ENCODE assay signal across 1 cellular context in the genomic region with DNA sequence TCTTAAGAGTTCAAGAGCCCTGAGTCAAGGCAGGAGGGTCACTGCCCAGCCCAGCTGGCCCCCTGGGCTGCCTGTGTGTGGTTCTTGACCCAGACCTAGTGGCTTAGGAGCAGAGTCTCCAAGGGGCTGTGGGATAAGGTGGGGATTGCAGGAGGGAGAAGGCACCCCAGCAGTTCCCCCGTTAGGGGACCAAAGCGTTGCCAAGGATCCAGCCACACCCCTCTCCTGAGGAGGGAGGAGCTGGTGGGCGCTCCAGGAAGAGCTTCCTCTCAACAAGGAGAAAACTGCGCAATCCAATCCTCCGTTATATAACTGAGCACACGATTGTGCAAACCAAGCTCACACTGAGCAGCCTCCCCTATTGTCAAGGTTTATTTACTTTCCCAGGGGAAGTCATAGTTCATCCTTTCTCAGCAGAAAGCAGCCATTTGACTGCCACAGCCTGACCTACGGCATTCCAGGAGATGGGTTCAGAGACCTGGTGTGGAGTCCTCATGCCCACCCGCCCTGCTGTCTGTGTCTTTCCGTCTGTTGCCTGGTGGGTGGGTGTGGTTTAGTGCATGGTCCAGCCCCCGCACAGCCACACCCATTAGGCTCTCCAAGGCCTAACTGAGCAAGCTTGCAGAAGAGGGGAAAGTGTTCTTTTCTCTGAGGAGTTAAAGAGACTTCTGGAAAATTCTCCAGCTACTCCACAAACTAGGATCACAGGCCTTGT.
A peak's percentile ranks its signal among the peaks of the same experiment; 100 is the strongest.
TF ChIP-seq lines count a peak whose summit lies in the region.

No MANE protein-coding gene starts in this region.

TF ChIP-seq in HepG2, 621 proteins besides CTCF, POLR2A, EP300 and RAD21 (continued from another document and continues in another):
- TF ChIP-seq, protein P1, sequence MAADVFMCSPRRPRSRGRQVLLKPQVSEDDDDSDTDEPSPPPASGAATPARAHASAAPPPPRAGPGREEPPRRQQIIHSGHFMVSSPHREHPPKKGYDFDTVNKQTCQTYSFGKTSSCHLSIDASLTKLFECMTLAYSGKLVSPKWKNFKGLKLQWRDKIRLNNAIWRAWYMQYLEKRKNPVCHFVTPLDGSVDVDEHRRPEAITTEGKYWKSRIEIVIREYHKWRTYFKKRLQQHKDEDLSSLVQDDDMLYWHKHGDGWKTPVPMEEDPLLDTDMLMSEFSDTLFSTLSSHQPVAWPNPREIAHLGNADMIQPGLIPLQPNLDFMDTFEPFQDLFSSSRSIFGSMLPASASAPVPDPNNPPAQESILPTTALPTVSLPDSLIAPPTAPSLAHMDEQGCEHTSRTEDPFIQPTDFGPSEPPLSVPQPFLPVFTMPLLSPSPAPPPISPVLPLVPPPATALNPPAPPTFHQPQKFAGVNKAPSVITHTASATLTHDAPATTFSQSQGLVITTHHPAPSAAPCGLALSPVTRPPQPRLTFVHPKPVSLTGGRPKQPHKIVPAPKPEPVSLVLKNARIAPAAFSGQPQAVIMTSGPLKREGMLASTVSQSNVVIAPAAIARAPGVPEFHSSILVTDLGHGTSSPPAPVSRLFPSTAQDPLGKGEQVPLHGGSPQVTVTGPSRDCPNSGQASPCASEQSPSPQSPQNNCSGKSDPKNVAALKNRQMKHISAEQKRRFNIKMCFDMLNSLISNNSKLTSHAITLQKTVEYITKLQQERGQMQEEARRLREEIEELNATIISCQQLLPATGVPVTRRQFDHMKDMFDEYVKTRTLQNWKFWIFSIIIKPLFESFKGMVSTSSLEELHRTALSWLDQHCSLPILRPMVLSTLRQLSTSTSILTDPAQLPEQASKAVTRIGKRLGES (CRISPR knock-in tag; IDR thresholded peaks at IDR 0.05; ENCODE audit: borderline replicate concordance), result peak; percentile 77
- peak; percentile 92; the same call in 1 of the 2 replicates for TF ChIP-seq MED13 (CRISPR knock-in tag; IDR thresholded peaks at IDR 0.05)
- no peak for TF ChIP-seq ATRX (CRISPR knock-in tag; IDR thresholded peaks at IDR 0.05; ENCODE audit: borderline replicate concordance)
- no peak for TF ChIP-seq ZNF24 (IDR thresholded peaks at IDR 0.05)
- peak; percentile 66 for TF ChIP-seq ZFY (CRISPR knock-in tag; IDR thresholded peaks at IDR 0.05)
- no peak for TF ChIP-seq ZBTB38 (CRISPR knock-in tag; IDR thresholded peaks at IDR 0.05)
- peak; percentile 99 for TF ChIP-seq PHF21A (CRISPR knock-in tag; IDR thresholded peaks at IDR 0.05)
- TF ChIP-seq, protein P2, sequence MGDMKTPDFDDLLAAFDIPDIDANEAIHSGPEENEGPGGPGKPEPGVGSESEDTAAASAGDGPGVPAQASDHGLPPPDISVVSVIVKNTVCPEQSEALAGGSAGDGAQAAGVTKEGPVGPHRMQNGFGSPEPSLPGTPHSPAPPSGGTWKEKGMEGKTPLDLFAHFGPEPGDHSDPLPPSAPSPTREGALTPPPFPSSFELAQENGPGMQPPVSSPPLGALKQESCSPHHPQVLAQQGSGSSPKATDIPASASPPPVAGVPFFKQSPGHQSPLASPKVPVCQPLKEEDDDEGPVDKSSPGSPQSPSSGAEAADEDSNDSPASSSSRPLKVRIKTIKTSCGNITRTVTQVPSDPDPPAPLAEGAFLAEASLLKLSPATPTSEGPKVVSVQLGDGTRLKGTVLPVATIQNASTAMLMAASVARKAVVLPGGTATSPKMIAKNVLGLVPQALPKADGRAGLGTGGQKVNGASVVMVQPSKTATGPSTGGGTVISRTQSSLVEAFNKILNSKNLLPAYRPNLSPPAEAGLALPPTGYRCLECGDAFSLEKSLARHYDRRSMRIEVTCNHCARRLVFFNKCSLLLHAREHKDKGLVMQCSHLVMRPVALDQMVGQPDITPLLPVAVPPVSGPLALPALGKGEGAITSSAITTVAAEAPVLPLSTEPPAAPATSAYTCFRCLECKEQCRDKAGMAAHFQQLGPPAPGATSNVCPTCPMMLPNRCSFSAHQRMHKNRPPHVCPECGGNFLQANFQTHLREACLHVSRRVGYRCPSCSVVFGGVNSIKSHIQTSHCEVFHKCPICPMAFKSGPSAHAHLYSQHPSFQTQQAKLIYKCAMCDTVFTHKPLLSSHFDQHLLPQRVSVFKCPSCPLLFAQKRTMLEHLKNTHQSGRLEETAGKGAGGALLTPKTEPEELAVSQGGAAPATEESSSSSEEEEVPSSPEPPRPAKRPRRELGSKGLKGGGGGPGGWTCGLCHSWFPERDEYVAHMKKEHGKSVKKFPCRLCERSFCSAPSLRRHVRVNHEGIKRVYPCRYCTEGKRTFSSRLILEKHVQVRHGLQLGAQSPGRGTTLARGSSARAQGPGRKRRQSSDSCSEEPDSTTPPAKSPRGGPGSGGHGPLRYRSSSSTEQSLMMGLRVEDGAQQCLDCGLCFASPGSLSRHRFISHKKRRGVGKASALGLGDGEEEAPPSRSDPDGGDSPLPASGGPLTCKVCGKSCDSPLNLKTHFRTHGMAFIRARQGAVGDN (CRISPR knock-in tag; IDR thresholded peaks at IDR 0.05), result peak; percentile 89
- TF ChIP-seq ZNF430 (CRISPR knock-in tag; IDR thresholded peaks at IDR 0.05), result peak; percentile 96
- TF ChIP-seq HHEX (CRISPR knock-in tag; IDR thresholded peaks at IDR 0.05), result peak; percentile 63
- peak; percentile 71 for TF ChIP-seq ZNF619 (CRISPR knock-in tag; IDR thresholded peaks at IDR 0.05)
- 0 out of 2 replicates have a peak, but pooled peaks have one; percentile 7 for TF ChIP-seq SIN3B (IDR thresholded peaks at IDR 0.05; ENCODE audit: low read length)
- TF ChIP-seq, protein P3, sequence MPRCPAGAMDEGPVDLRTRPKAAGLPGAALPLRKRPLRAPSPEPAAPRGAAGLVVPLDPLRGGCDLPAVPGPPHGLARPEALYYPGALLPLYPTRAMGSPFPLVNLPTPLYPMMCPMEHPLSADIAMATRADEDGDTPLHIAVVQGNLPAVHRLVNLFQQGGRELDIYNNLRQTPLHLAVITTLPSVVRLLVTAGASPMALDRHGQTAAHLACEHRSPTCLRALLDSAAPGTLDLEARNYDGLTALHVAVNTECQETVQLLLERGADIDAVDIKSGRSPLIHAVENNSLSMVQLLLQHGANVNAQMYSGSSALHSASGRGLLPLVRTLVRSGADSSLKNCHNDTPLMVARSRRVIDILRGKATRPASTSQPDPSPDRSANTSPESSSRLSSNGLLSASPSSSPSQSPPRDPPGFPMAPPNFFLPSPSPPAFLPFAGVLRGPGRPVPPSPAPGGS (CRISPR knock-in tag; IDR thresholded peaks at IDR 0.05), result peak; percentile 89
- TF ChIP-seq KLF11 (CRISPR knock-in tag; IDR thresholded peaks at IDR 0.05), result peak; percentile 71; the same call in 1 of the 2 replicates
- TF ChIP-seq SCMH1 (CRISPR knock-in tag; IDR thresholded peaks at IDR 0.05; ENCODE audit: borderline replicate concordance), result no peak
- no peak for TF ChIP-seq JUNB (CRISPR knock-in tag; IDR thresholded peaks at IDR 0.05; ENCODE audit: borderline replicate concordance)
- no peak for TF ChIP-seq ZNF234 (CRISPR knock-in tag; conservative IDR thresholded peaks at IDR 0.05)
- peak; percentile 60; the same call in 1 of the 2 replicates for TF ChIP-seq JUND (CRISPR knock-in tag; IDR thresholded peaks at IDR 0.05)
- TF ChIP-seq HDAC1 (CRISPR knock-in tag; IDR thresholded peaks at IDR 0.05), result peak; percentile 96
- peak; percentile 53 for TF ChIP-seq NFE2L2 (IDR thresholded peaks at IDR 0.05; ENCODE audit: low read length)
- TF ChIP-seq, protein P4, sequence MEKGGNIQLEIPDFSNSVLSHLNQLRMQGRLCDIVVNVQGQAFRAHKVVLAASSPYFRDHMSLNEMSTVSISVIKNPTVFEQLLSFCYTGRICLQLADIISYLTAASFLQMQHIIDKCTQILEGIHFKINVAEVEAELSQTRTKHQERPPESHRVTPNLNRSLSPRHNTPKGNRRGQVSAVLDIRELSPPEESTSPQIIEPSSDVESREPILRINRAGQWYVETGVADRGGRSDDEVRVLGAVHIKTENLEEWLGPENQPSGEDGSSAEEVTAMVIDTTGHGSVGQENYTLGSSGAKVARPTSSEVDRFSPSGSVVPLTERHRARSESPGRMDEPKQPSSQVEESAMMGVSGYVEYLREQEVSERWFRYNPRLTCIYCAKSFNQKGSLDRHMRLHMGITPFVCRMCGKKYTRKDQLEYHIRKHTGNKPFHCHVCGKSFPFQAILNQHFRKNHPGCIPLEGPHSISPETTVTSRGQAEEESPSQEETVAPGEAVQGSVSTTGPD (CRISPR knock-in tag; IDR thresholded peaks at IDR 0.05), result peak; percentile 73
- TF ChIP-seq, protein P5, sequence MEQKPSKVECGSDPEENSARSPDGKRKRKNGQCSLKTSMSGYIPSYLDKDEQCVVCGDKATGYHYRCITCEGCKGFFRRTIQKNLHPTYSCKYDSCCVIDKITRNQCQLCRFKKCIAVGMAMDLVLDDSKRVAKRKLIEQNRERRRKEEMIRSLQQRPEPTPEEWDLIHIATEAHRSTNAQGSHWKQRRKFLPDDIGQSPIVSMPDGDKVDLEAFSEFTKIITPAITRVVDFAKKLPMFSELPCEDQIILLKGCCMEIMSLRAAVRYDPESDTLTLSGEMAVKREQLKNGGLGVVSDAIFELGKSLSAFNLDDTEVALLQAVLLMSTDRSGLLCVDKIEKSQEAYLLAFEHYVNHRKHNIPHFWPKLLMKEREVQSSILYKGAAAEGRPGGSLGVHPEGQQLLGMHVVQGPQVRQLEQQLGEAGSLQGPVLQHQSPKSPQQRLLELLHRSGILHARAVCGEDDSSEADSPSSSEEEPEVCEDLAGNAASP (CRISPR knock-in tag; IDR thresholded peaks at IDR 0.05; ENCODE audit: borderline replicate concordance), result peak; percentile 95
- TF ChIP-seq ZSCAN9 (CRISPR knock-in tag; IDR thresholded peaks at IDR 0.05; ENCODE audit: borderline replicate concordance), result peak; percentile 91
- peak; percentile 99 for TF ChIP-seq ZBTB7B (CRISPR knock-in tag; IDR thresholded peaks at IDR 0.05)
- peak; percentile 100 for TF ChIP-seq CEBPB (IDR thresholded peaks at IDR 0.05; ENCODE audit: borderline replicate concordance, low read depth, low read length)
- TF ChIP-seq RBAK (CRISPR knock-in tag; IDR thresholded peaks at IDR 0.05), result no peak
- TF ChIP-seq MEIS1 (CRISPR knock-in tag; IDR thresholded peaks at IDR 0.05; ENCODE audit: borderline replicate concordance), result peak; percentile 93; the same call in 1 of the 2 replicates
- TF ChIP-seq NKX3-1 (CRISPR knock-in tag; IDR thresholded peaks at IDR 0.05), result peak; percentile 95
- TF ChIP-seq, protein P6, sequence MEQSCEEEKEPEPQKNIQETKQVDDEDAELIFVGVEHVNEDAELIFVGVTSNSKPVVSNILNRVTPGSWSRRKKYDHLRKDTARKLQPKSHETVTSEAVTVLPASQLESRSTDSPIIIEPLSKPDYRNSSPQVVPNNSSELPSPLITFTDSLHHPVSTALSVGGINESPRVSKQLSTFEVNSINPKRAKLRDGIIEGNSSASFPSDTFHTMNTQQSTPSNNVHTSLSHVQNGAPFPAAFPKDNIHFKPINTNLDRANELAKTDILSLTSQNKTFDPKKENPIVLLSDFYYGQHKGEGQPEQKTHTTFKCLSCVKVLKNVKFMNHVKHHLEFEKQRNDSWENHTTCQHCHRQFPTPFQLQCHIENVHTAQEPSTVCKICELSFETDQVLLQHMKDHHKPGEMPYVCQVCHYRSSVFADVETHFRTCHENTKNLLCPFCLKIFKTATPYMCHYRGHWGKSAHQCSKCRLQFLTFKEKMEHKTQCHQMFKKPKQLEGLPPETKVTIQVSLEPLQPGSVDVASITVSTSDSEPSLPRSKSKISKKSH (CRISPR knock-in tag; IDR thresholded peaks at IDR 0.05; ENCODE audit: borderline replicate concordance), result no peak
- TF ChIP-seq ZFP36L1 (CRISPR knock-in tag; IDR thresholded peaks at IDR 0.05), result peak; percentile 40; the same call in 1 of the 2 replicates
- TF ChIP-seq ZNF329 (CRISPR knock-in tag; IDR thresholded peaks at IDR 0.05; ENCODE audit: low read depth), result no peak
- TF ChIP-seq SRSF1 (optimal IDR thresholded peaks at IDR 0.05; ENCODE audit: low read depth, low read length), result no peak
- TF ChIP-seq HIVEP1 (CRISPR knock-in tag; IDR thresholded peaks at IDR 0.05), result peak; percentile 92
- TF ChIP-seq TBX2 (CRISPR knock-in tag; IDR thresholded peaks at IDR 0.05; ENCODE audit: borderline replicate concordance), result peak; percentile 95
- no peak for TF ChIP-seq SRSF4 (IDR thresholded peaks at IDR 0.05; ENCODE audit: low read depth, low read length, poor library complexity, severe bottlenecking)
- TF ChIP-seq, protein P7, sequence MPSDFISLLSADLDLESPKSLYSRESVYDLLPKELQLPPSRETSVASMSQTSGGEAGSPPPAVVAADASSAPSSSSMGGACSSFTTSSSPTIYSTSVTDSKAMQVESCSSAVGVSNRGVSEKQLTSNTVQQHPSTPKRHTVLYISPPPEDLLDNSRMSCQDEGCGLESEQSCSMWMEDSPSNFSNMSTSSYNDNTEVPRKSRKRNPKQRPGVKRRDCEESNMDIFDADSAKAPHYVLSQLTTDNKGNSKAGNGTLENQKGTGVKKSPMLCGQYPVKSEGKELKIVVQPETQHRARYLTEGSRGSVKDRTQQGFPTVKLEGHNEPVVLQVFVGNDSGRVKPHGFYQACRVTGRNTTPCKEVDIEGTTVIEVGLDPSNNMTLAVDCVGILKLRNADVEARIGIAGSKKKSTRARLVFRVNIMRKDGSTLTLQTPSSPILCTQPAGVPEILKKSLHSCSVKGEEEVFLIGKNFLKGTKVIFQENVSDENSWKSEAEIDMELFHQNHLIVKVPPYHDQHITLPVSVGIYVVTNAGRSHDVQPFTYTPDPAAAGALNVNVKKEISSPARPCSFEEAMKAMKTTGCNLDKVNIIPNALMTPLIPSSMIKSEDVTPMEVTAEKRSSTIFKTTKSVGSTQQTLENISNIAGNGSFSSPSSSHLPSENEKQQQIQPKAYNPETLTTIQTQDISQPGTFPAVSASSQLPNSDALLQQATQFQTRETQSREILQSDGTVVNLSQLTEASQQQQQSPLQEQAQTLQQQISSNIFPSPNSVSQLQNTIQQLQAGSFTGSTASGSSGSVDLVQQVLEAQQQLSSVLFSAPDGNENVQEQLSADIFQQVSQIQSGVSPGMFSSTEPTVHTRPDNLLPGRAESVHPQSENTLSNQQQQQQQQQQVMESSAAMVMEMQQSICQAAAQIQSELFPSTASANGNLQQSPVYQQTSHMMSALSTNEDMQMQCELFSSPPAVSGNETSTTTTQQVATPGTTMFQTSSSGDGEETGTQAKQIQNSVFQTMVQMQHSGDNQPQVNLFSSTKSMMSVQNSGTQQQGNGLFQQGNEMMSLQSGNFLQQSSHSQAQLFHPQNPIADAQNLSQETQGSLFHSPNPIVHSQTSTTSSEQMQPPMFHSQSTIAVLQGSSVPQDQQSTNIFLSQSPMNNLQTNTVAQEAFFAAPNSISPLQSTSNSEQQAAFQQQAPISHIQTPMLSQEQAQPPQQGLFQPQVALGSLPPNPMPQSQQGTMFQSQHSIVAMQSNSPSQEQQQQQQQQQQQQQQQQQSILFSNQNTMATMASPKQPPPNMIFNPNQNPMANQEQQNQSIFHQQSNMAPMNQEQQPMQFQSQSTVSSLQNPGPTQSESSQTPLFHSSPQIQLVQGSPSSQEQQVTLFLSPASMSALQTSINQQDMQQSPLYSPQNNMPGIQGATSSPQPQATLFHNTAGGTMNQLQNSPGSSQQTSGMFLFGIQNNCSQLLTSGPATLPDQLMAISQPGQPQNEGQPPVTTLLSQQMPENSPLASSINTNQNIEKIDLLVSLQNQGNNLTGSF (CRISPR knock-in tag; IDR thresholded peaks at IDR 0.05), result no peak; the same call in 1 of the 2 replicates
- TF ChIP-seq ZNF572 (CRISPR knock-in tag; IDR thresholded peaks at IDR 0.05), result no peak
- TF ChIP-seq GLI4 (CRISPR knock-in tag; IDR thresholded peaks at IDR 0.05; ENCODE audit: borderline replicate concordance), result no peak
- TF ChIP-seq ZNF788 (CRISPR knock-in tag; IDR thresholded peaks at IDR 0.05; ENCODE audit: borderline replicate concordance), result peak; percentile 97; the same call in 1 of the 2 replicates
- no peak for TF ChIP-seq ZNF333 (CRISPR knock-in tag; IDR thresholded peaks at IDR 0.05; ENCODE audit: borderline replicate concordance)
- TF ChIP-seq, protein P8, sequence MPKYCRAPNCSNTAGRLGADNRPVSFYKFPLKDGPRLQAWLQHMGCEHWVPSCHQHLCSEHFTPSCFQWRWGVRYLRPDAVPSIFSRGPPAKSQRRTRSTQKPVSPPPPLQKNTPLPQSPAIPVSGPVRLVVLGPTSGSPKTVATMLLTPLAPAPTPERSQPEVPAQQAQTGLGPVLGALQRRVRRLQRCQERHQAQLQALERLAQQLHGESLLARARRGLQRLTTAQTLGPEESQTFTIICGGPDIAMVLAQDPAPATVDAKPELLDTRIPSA (CRISPR knock-in tag; IDR thresholded peaks at IDR 0.05; ENCODE audit: borderline replicate concordance), result no peak
- TF ChIP-seq ZNF44 (CRISPR knock-in tag; IDR thresholded peaks at IDR 0.05), result peak; percentile 78; the same call in 1 of the 2 replicates
